3 cellular contexts compared by ENCODE assay signal in genomic region chr11:128520886-128521696, GRCh38.
A peak's percentile ranks its signal among the peaks of the same experiment; 100 is the strongest.
TF ChIP-seq lines count a peak whose summit lies in the region.

No MANE protein-coding gene starts in this region.

TF ChIP-seq in A549, 52 proteins besides CTCF, POLR2A, EP300 and RAD21 (continued from another document):
- TF ChIP-seq PBX3 (IDR thresholded peaks at IDR 0.05) (no peak), CHD2 (IDR thresholded peaks at IDR 0.05; ENCODE audit: low read length, partially characterized antibody) (no peak), GATA3 (IDR thresholded peaks at IDR 0.05; ENCODE audit: borderline replicate concordance) (no peak), E2F6 (IDR thresholded peaks at IDR 0.05; ENCODE audit: borderline replicate concordance, low read depth) (no peak), ATOH8 (CRISPR knock-in tag; IDR thresholded peaks at IDR 0.05; ENCODE audit: low read depth) (no peak), RFX5 (IDR thresholded peaks at IDR 0.05) (no peak), FOXS1 (CRISPR knock-in tag; IDR thresholded peaks at IDR 0.05) (no peak)

TF ChIP-seq in HEK293, 187 proteins besides CTCF, POLR2A, EP300 and RAD21 (continued from another document):
- no peak for TF ChIP-seq ZNF610 (tag by site-specific recombination; IDR thresholded peaks at IDR 0.05; ENCODE audit: borderline replicate concordance)

TF ChIP-seq in GM12878, 131 proteins besides CTCF, POLR2A, EP300 and RAD21 (continued from another document):
- TF ChIP-seq ETV6 (conservative IDR thresholded peaks at IDR 0.05 in 1 of 2, IDR thresholded peaks at IDR 0.05 in 1 of 2; ENCODE audit: borderline replicate concordance in 1 of 2, low read depth in 1 of 2), result no peak
- no peak; the same call in 1 of the 2 replicates for TF ChIP-seq SIN3A (IDR thresholded peaks at IDR 0.05; ENCODE audit: low read depth, low read length)
- no peak for TF ChIP-seq ZBTB33 (IDR thresholded peaks at IDR 0.05)
- TF ChIP-seq ASH2L (IDR thresholded peaks at IDR 0.05; ENCODE audit: borderline replicate concordance, low read depth), result 0 out of 2 replicates have a peak, but pooled peaks have one; percentile 42
- no peak for TF ChIP-seq HDGF (IDR thresholded peaks at IDR 0.05)
- TF ChIP-seq MXI1 (IDR thresholded peaks at IDR 0.05; ENCODE audit: low read depth, low read length), result no peak
- no peak for TF ChIP-seq SMC3 (IDR thresholded peaks at IDR 0.05; ENCODE audit: borderline replicate concordance, low read length)
- no peak for TF ChIP-seq BACH1 (IDR thresholded peaks at IDR 0.05; ENCODE audit: borderline replicate concordance)
- no peak for TF ChIP-seq CREB1 (IDR thresholded peaks at IDR 0.05; ENCODE audit: low read depth)
- no peak for TF ChIP-seq TCF7 (IDR thresholded peaks at IDR 0.05; ENCODE audit: borderline replicate concordance)
- peak; percentile 38 for TF ChIP-seq CUX1 (IDR thresholded peaks at IDR 0.05; ENCODE audit: insufficient replicate concordance, low read depth, low read length)
- TF ChIP-seq CHD1 (IDR thresholded peaks at IDR 0.05; ENCODE audit: low read depth, low read length), result 0 out of 2 replicates have a peak, but pooled peaks have one; percentile 33
- TF ChIP-seq NKRF (conservative IDR thresholded peaks at IDR 0.05), result no peak
- TF ChIP-seq IRF4 (IDR thresholded peaks at IDR 0.05; ENCODE audit: low read depth, low read length), result no peak
- no peak for TF ChIP-seq PML (IDR thresholded peaks at IDR 0.05; ENCODE audit: low read length)
- no peak for TF ChIP-seq YY1 (IDR thresholded peaks at IDR 0.05; ENCODE audit: low read depth, low read length)
- TF ChIP-seq YBX1 (IDR thresholded peaks at IDR 0.05), result no peak
- no peak for TF ChIP-seq TAF1 (IDR thresholded peaks at IDR 0.05; ENCODE audit: borderline replicate concordance, low read depth, low read length)
- TF ChIP-seq STAT1 (conservative IDR thresholded peaks at IDR 0.05), result no peak
- TF ChIP-seq ZNF24 (IDR thresholded peaks at IDR 0.05), result no peak
- TF ChIP-seq DPF2 (IDR thresholded peaks at IDR 0.05), result no peak
- no peak for TF ChIP-seq E4F1 (IDR thresholded peaks at IDR 0.05; ENCODE audit: borderline replicate concordance, partially characterized antibody)
- no peak for TF ChIP-seq ZNF384 (IDR thresholded peaks at IDR 0.05; ENCODE audit: borderline replicate concordance, low read depth, low read length)
- TF ChIP-seq BMI1 (IDR thresholded peaks at IDR 0.05; ENCODE audit: borderline replicate concordance), result no peak
- no peak for TF ChIP-seq RELB (IDR thresholded peaks at IDR 0.05; ENCODE audit: low read depth)
- no peak for TF ChIP-seq SRF (IDR thresholded peaks at IDR 0.05; ENCODE audit: low read depth in 2 of 2, low read length in 2 of 2)
- no peak for TF ChIP-seq MTA3 (IDR thresholded peaks at IDR 0.05; ENCODE audit: borderline replicate concordance, low read length)
- no peak for TF ChIP-seq E2F4 (IDR thresholded peaks at IDR 0.05; ENCODE audit: low read depth, low read length)
- no peak for TF ChIP-seq SKIL (IDR thresholded peaks at IDR 0.05; ENCODE audit: low read depth, poor library complexity, severe bottlenecking)
- 0 out of 2 replicates have a peak, but pooled peaks have one; percentile 23 for TF ChIP-seq NR2F1 (conservative IDR thresholded peaks at IDR 0.05)
